Comparison of ENCODE assay signal across 12 cellular contexts in the genomic region with DNA sequence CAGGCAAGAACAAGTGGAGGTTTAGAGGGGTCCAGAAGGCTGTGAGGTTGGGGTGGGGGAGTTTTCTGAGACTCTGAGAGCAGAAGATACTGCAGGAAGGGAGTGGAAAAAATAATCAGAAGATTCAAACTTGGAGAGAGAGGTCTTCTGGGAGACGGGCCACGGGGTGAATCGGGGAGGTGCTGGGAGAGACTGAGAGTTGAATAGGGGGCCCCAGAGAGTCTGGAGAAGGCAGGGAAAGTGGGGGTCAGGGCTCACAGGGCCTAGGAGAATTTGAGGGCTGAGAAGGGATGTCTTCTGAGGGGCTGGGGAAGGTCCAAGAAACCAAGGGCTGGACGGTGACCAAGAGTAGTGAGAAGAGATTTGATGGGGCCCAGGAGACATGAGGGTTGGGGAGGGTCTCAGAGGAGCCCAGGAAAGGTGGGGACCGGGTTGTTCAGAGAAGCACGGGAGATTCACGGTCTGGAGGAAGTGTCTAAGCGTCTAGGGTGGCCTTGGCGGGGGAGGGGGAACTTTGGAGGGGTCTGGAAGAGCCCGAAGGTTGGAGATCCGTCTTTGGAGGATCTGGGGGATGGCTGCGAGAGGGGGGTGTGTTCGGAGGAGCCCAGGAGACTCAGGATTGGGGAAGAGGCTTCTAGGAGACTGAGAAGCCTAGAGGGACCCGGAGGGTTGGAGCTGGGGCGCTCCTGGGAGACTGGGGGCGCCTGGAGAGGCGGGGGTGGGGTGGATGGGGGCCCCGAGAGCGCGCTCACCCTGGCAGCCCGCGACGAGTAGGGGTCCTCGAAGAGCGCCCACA. TPM values are rescaled to one million over a fixed set of nuclear protein-coding genes. Genes with fewer than 3 reads are reported as not detected.
DNase-seq lines count a peak whose midpoint lies in the region; ATAC-seq and TF ChIP-seq lines count a peak whose summit lies in the region.
"Had no signal": no experiment of that assay in that cellular context is flagged by ENCODE, and none has a peak within 500 bp of the region (broad histone marks: within the 10 kb centered on the region; RNA-seq: fewer than 3 reads in every experiment).

No MANE protein-coding gene starts in this region.

- H3K4me3 ChIP-seq in NT2/D1 (ENCODE audit: insufficient read length, low read depth): peak overlapping the region; percentile 77
- H3K4me3 ChIP-seq in smooth muscle cell: no peak overlapping the region
- H3K4me3 ChIP-seq in PC-9: no peak overlapping the region

- H3K27me3 ChIP-seq in NT2/D1 (ENCODE audit: insufficient read depth, insufficient read length): no peaks in the 10 kb centered on the region
- peaks cover 19% of the 10 kb centered on the region for H3K27me3 ChIP-seq in smooth muscle cell (ENCODE audit: low read depth)
- H3K27me3 ChIP-seq in PC-9 (ENCODE audit: insufficient read depth, low read depth): peaks cover 7% of the 10 kb centered on the region; the same call in 1 of the 2 replicates

- H3K4me1 ChIP-seq in NT2/D1 (ENCODE audit: insufficient read depth, insufficient read length): peaks cover 4% of the 10 kb centered on the region
- peaks cover 9% of the 10 kb centered on the region for H3K4me1 ChIP-seq in smooth muscle cell (ENCODE audit: low read depth)
- H3K4me1 ChIP-seq in PC-9 (replicated peaks; ENCODE audit: insufficient read depth): peaks cover 12% of the 10 kb centered on the region; the same call in 1 of the 2 replicates

- H3K36me3 Mint-ChIP-seq in T-helper 2 cell treated with Interferon-gamma antibody and Interleukin-4, amounts not matched to agents 5 μg/mL and 100 μg/mL, for 36 hours (ENCODE audit: low read depth): peaks cover 1% of the 10 kb centered on the region
- H3K36me3 Mint-ChIP-seq in endothelial cell (ENCODE audit: low read depth, unreplicated experiment): peaks cover 46% of the 10 kb centered on the region

- H3K36me3 ChIP-seq in NT2/D1 (ENCODE audit: insufficient read depth, insufficient read length, low read length): peaks cover 15% of the 10 kb centered on the region
- no peaks in the 10 kb centered on the region for H3K36me3 ChIP-seq in smooth muscle cell (ENCODE audit: low read depth)
- H3K36me3 ChIP-seq in PC-9 (ENCODE audit: low read depth): no peaks in the 10 kb centered on the region
- H3K36me3 ChIP-seq: sigmoid colon had no signal

- no peaks in the 10 kb centered on the region for H3K9me3 Mint-ChIP-seq in T-helper 2 cell treated with Interferon-gamma antibody and Interleukin-4, amounts not matched to agents 5 μg/mL and 100 μg/mL, for 36 hours
- H3K9me3 Mint-ChIP-seq in endothelial cell (ENCODE audit: unreplicated experiment): peaks cover 53% of the 10 kb centered on the region

- H4K20me1 ChIP-seq in smooth muscle cell (ENCODE audit: low read depth) (peaks cover 47% of the 10 kb centered on the region), PC-9 (ENCODE audit: insufficient read depth) (peaks cover 19% of the 10 kb centered on the region)

- DNase-seq in T-helper 2 cell treated with Interferon-gamma antibody and Interleukin-4, amounts not matched to agents 5 μg/mL and 100 μg/mL, for 36 hours (ENCODE audit: low spot score): no peak
- DNase-seq in T-helper 2 cell: no peak
- DNase-seq in NT2/D1 (ENCODE audit: low read depth, low spot score): no peak
- DNase-seq in endothelial cell (ENCODE audit: low spot score): no peak
- DNase-seq in smooth muscle cell (lab: John Stamatoyannopoulos, UW; ENCODE audit: unreplicated experiment): no peak
- no peak for DNase-seq in PC-9
- no peak for DNase-seq in activated CD8-positive, alpha-beta memory T cell treated with anti-CD3 and anti-CD28 coated beads for 24 hours
- DNase-seq: EL, RPMI8226, sigmoid colon had no signal

- CTCF ChIA-PET in PC-9 (lab: Charles Lee): no interaction called here

- no peak for ATAC-seq in GM21576 (IDR thresholded peaks at IDR 0.05; ENCODE audit: unreplicated experiment)

- H3K4me1 Mint-ChIP-seq in T-helper 2 cell treated with Interferon-gamma antibody and Interleukin-4, amounts not matched to agents 5 μg/mL and 100 μg/mL, for 36 hours (ENCODE audit: low read depth): peaks cover 51% of the 10 kb centered on the region
- no peaks in the 10 kb centered on the region for H3K4me1 Mint-ChIP-seq in endothelial cell (ENCODE audit: unreplicated experiment)

- intact Hi-C loops in PC-9 (cut with micrococcal nuclease; ENCODE audit: unreplicated experiment): no loop called here

- H3K9ac ChIP-seq in NT2/D1 (ENCODE audit: insufficient read length, low read depth) (peak overlapping the region; percentile 53), smooth muscle cell (ENCODE audit: low read depth) (no peak overlapping the region)
- H3K9ac ChIP-seq: KMS-11 had no signal

- H3K9me2 ChIP-seq in PC-9 (ENCODE audit: insufficient read depth): no peaks in the 10 kb centered on the region

- H3K27ac ChIP-seq in smooth muscle cell (ENCODE audit: low read depth) (no peak overlapping the region), PC-9 (no peak overlapping the region)
- H3K27ac ChIP-seq: KMS-11, sigmoid colon had no signal

- peaks cover 10% of the 10 kb centered on the region for H3F3A ChIP-seq in smooth muscle cell (ENCODE audit: low read depth)
- peaks cover 29% of the 10 kb centered on the region for H3F3A ChIP-seq in PC-9 (ENCODE audit: insufficient read depth, low read depth)

- H3K27me3 Mint-ChIP-seq in T-helper 2 cell treated with Interferon-gamma antibody and Interleukin-4, amounts not matched to agents 5 μg/mL and 100 μg/mL, for 36 hours (ENCODE audit: low read depth): peaks cover 17% of the 10 kb centered on the region
- peaks cover 36% of the 10 kb centered on the region for H3K27me3 Mint-ChIP-seq in endothelial cell (ENCODE audit: unreplicated experiment)

- WGBS in smooth muscle cell (ENCODE audit: low lambda C conversion rate): 61% methylated on average over 13 of the region's 25 CpGs

- H3K27ac Mint-ChIP-seq in T-helper 2 cell treated with Interferon-gamma antibody and Interleukin-4, amounts not matched to agents 5 μg/mL and 100 μg/mL, for 36 hours: peak overlapping the region; percentile 39
- H3K27ac Mint-ChIP-seq in endothelial cell (ENCODE audit: unreplicated experiment): peak overlapping the region; percentile 42

- POLR2A ChIA-PET in PC-9 (lab: Charles Lee; ENCODE audit: unreplicated experiment): no interaction called here

- TF ChIP-seq CTCF in endothelial cell (IDR thresholded peaks at IDR 0.05; ENCODE audit: unreplicated experiment) (no peak), smooth muscle cell (IDR thresholded peaks at IDR 0.05; ENCODE audit: borderline replicate concordance, insufficient read depth, poor library complexity, severe bottlenecking) (no peak), PC-9 (conservative IDR thresholded peaks at IDR 0.05) (no peak)

- H3K79me2 ChIP-seq in smooth muscle cell (ENCODE audit: low read depth) (no peaks in the 10 kb centered on the region), PC-9 (ENCODE audit: low read depth) (peaks cover 4% of the 10 kb centered on the region; the same call in 1 of the 2 replicates)

- peak overlapping the region; percentile 53 for H3K4me3 Mint-ChIP-seq in T-helper 2 cell treated with Interferon-gamma antibody and Interleukin-4, amounts not matched to agents 5 μg/mL and 100 μg/mL, for 36 hours
- no peak overlapping the region for H3K4me3 Mint-ChIP-seq in endothelial cell (ENCODE audit: unreplicated experiment)

- H3K4me2 ChIP-seq in smooth muscle cell (peak overlapping the region; percentile 59), PC-9 (no peak overlapping the region)
- H3K4me2 ChIP-seq: KMS-11 had no signal

- no TSS peak for BruUV-seq in PC-9 (replicated peaks; lab: Mats Ljungman, UMichigan)

- H3K9me3 ChIP-seq in NT2/D1 (ENCODE audit: insufficient read depth, low read length) (no peaks in the 10 kb centered on the region), smooth muscle cell (replicated peaks; ENCODE audit: low read depth) (no peaks in the 10 kb centered on the region), PC-9 (ENCODE audit: insufficient read depth, low read depth) (no peaks in the 10 kb centered on the region)
- H3K9me3 ChIP-seq: sigmoid colon had no signal

- H2AFZ ChIP-seq in smooth muscle cell (ENCODE audit: low read depth): no peak overlapping the region
- no peak overlapping the region for H2AFZ ChIP-seq in PC-9

RNA-seq across cellular contexts. Expression of gene KCNC3, which starts 1.5 kb away (rescaled TPM):
- total RNA-seq in endothelial cell (ENCODE audit: unreplicated experiment) (not detected), smooth muscle cell (0.54 and 1.4 TPM in 2 replicates), PC-9 (2021) (9.0 and 9.4 TPM in 2 replicates)
- polyA plus RNA-seq in smooth muscle cell: 0.46 and 1.3 TPM in 2 replicates

RNA-seq across cellular contexts. Expression of gene NAPSA, which starts 37.8 kb away (rescaled TPM):
- total RNA-seq in endothelial cell (ENCODE audit: unreplicated experiment) (not detected), smooth muscle cell (0.27 and 0.72 TPM in 2 replicates), PC-9 (2021) (1.7 and 1.8 TPM in 2 replicates)
- polyA plus RNA-seq in smooth muscle cell: 0.65 and 2.1 TPM in 2 replicates

RNA-seq across cellular contexts. Expression of gene NR1H2, which starts 48.6 kb away (rescaled TPM):
- total RNA-seq in endothelial cell (ENCODE audit: unreplicated experiment) (21.6 TPM), smooth muscle cell (39.5 and 48.3 TPM in 2 replicates), PC-9 (2021) (77.5 and 81.7 TPM in 2 replicates)
- 69.7 and 85.7 TPM in 2 replicates for polyA plus RNA-seq in smooth muscle cell

RNA-seq across cellular contexts. Expression of gene POLD1, which starts 56.5 kb away (rescaled TPM):
- total RNA-seq in endothelial cell (ENCODE audit: unreplicated experiment) (54.4 TPM), smooth muscle cell (14.9 and 16.0 TPM in 2 replicates), PC-9 (2021) (91.2 and 101 TPM in 2 replicates)
- 37.6 and 41.6 TPM in 2 replicates for polyA plus RNA-seq in smooth muscle cell
